17 cellular contexts compared by ENCODE assay signal in genomic region chr4:142435599-142436235, GRCh38.
DNase-seq lines count a peak whose midpoint lies in the region; TF ChIP-seq lines count a peak whose summit lies in the region.
"Had no signal": no experiment of that assay in that cellular context is flagged by ENCODE, and none has a peak within 500 bp of the region (broad histone marks: within the 10 kb centered on the region; RNA-seq: fewer than 3 reads in every experiment).

No MANE protein-coding gene starts in this region.

- 70% methylated on average over 6 of the region's 8 CpGs for WGBS in SK-N-SH (ENCODE audit: low lambda C conversion rate)

- H3K4me3 ChIP-seq in HUES48 (ENCODE audit: low read depth, low read length) (no peak overlapping the region), foreskin fibroblast (ENCODE audit: low read depth in 1 of 2, low read length in 2 of 2) (no peak overlapping the region), SK-N-SH (ENCODE audit: low read depth in 2 of 2, low read length in 1 of 2) (no peak overlapping the region)
- H3K4me3 ChIP-seq: ascending aorta had no signal

- POLR2A ChIA-PET in SK-N-SH (lab: Yijun Ruan, JAX), result no interaction called here

- DNase-seq in COLO668 (lab: John Stamatoyannopoulos, UW; ENCODE audit: unreplicated experiment) (peak; percentile 44), amniotic epithelial cell (ENCODE audit: low read depth) (peak; percentile 6), left kidney (ENCODE audit: low read depth, low spot score) (peak; percentile 48), foreskin fibroblast (no peak), SK-N-SH (no peak), NCI-H446 treated with DMSO at 0.1 percent for 48 hours (lab: John Stamatoyannopoulos, UW) (no peak), GM10266 (ENCODE audit: extremely low spot score) (no peak)
- DNase-seq: activated CD4-positive, CD25-positive, alpha-beta regulatory T cell; cortex of kidney; Kasumi-1; left cardiac atrium; NCI-H1436 treated with DMSO at 0.1 percent for 48 hours; stimulated activated CD4-positive, alpha-beta T cell treated with anti-CD3 and anti-CD28 coated beads, Interleukin-12 subunit alpha, Interleukin-12 subunit beta, amount 100 ng/mL, for 4 hours; stimulated activated naive CD4-positive, alpha-beta T cell; T-helper 17 cell had no signal

- TF ChIP-seq RAD21 in SK-N-SH (IDR thresholded peaks at IDR 0.05; ENCODE audit: low read length), result no peak

- no peaks in the 10 kb centered on the region for H3K9me2 ChIP-seq in SK-N-SH

- H3K27me3 ChIP-seq in HUES48 (ENCODE audit: control insufficient read depth, insufficient read depth, low read length) (no peaks in the 10 kb centered on the region), SK-N-SH (ENCODE audit: insufficient read depth) (no peaks in the 10 kb centered on the region)
- H3K27me3 ChIP-seq: ascending aorta had no signal

- H3K27ac ChIP-seq in HUES48 (ENCODE audit: low read depth, low read length), result peak overlapping the region; percentile 50
- no peak overlapping the region for H3K27ac ChIP-seq in SK-N-SH (ENCODE audit: low read depth in 2 of 2, low read length in 1 of 2)
- H3K27ac ChIP-seq: ascending aorta had no signal

- H3F3A ChIP-seq in SK-N-SH (replicated peaks; ENCODE audit: insufficient read depth), result peaks cover 7% of the 10 kb centered on the region

- CTCF ChIA-PET in SK-N-SH (lab: Yijun Ruan, JAX), result no interaction called here

- TF ChIP-seq CTCF in foreskin fibroblast (IDR thresholded peaks at IDR 0.05; ENCODE audit: low read depth, low read length) (no peak), SK-N-SH (IDR thresholded peaks at IDR 0.05) (no peak), GM10266 (IDR thresholded peaks at IDR 0.05; ENCODE audit: control insufficient read depth, insufficient read depth, low read depth, missing control alignments) (no peak)

- no peaks in the 10 kb centered on the region for H3K79me2 ChIP-seq in SK-N-SH (ENCODE audit: insufficient read depth)

- no peaks in the 10 kb centered on the region for H3K36me3 ChIP-seq in HUES48 (ENCODE audit: control insufficient read depth, insufficient read depth, low read length)
- H3K36me3 ChIP-seq in SK-N-SH (replicated peaks in 1 of 2; ENCODE audit: control insufficient read depth in 1 of 2, insufficient read depth in 2 of 2, low read length in 1 of 2), result no peaks in the 10 kb centered on the region
- H3K36me3 ChIP-seq: ascending aorta had no signal

- H2AFZ ChIP-seq in SK-N-SH (ENCODE audit: low read depth), result no peak overlapping the region

- H3K4me1 ChIP-seq in HUES48 (ENCODE audit: control insufficient read depth, insufficient read depth, low read length) (peaks cover 12% of the 10 kb centered on the region), SK-N-SH (ENCODE audit: control insufficient read depth in 1 of 2, insufficient read depth in 2 of 2, low read depth in 1 of 2, low read length in 1 of 2) (no peaks in the 10 kb centered on the region; a peak in 2 of 4 replicates)
- H3K4me1 ChIP-seq: ascending aorta had no signal

- H3K9ac ChIP-seq in HUES48 (ENCODE audit: low read depth, low read length) (no peak overlapping the region), SK-N-SH (no peak overlapping the region)

- no peaks in the 10 kb centered on the region for H4K20me1 ChIP-seq in SK-N-SH (ENCODE audit: insufficient read depth)

- no peak overlapping the region for H3K4me2 ChIP-seq in SK-N-SH

- no peak for TF ChIP-seq EP300 in SK-N-SH (IDR thresholded peaks at IDR 0.05; ENCODE audit: borderline replicate concordance in 1 of 2, low read depth in 1 of 2, low read length in 1 of 2)

- H3K9me3 ChIP-seq in HUES48 (ENCODE audit: control insufficient read depth, insufficient read depth, low read length) (no peaks in the 10 kb centered on the region), SK-N-SH (no peaks in the 10 kb centered on the region)

TF ChIP-seq in SK-N-SH, 30 proteins besides CTCF, POLR2A, EP300 and RAD21:
- TF ChIP-seq JUND (IDR thresholded peaks at IDR 0.05) (no peak), EZH2phosphoT487 (IDR thresholded peaks at IDR 0.05; ENCODE audit: borderline replicate concordance, low read depth) (no peak), FOXJ3 (CRISPR knock-in tag; IDR thresholded peaks at IDR 0.05) (no peak), GABPA (IDR thresholded peaks at IDR 0.05; ENCODE audit: low read depth) (no peak), MAX (IDR thresholded peaks at IDR 0.05; ENCODE audit: low read depth) (no peak), SIN3A (IDR thresholded peaks at IDR 0.05; ENCODE audit: borderline replicate concordance, low read depth, low read length) (no peak), POLR2AphosphoS5 (IDR thresholded peaks at IDR 0.05; ENCODE audit: low read depth, low read length) (no peak), MXI1 (IDR thresholded peaks at IDR 0.05; ENCODE audit: low read depth, low read length) (no peak), TEAD4 (IDR thresholded peaks at IDR 0.05; ENCODE audit: borderline replicate concordance, insufficient read depth) (no peak), RCOR1 (IDR thresholded peaks at IDR 0.05; ENCODE audit: low read length) (no peak), SMC3 (IDR thresholded peaks at IDR 0.05; ENCODE audit: low read depth, low read length) (no peak), NFIC (IDR thresholded peaks at IDR 0.05; ENCODE audit: borderline replicate concordance) (no peak), MEF2A (IDR thresholded peaks at IDR 0.05; ENCODE audit: borderline replicate concordance, low read depth) (no peak), YY1 (IDR thresholded peaks at IDR 0.05; ENCODE audit: low read depth) (no peak)

Comparison
In these comparisons a context has a peak if more than half of its experiments do, and no peak if none do; other contexts are left out.
1. DNase-seq: peak in COLO668 (single experiment), amniotic epithelial cell (single experiment) and left kidney (single experiment); none in foreskin fibroblast (0 of 2), SK-N-SH (single experiment), NCI-H446 treated with DMSO at 0.1 percent for 48 hours (single experiment) and GM10266 (single experiment).